16 cellular contexts compared by ENCODE assay signal in the genomic region with DNA sequence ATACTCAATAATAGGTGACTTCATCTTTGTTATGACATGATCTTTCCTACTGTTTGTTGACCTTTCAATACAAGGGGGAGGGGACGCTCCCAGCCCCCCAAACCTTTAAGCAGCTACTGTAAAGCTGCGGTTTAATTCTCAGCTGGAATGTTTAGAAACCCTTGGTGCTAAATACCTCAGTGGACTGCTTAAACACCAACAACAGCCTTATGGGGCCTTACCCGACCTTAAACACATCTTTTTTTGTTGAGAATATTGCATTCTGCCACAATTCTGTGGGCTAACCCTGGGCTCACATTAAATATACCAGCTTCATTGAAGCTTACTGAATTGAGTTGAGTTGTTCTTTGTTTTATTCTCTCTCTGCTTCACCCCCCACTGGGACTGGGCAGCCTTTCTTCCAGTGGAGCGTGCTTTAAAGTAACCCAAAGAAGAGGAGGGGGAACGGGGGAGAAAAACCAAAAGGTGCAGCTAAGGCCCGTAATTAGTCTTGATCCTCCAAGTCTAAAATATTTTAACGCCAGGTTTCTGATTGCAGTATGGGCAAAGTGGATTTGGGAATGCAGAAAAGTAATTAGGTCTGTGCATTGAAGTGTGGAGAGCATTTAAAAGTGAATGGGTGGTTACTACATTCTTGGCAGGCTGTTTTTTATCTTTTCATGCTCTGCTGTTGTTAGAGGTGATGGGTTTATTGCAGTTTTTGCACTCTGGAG.
A peak's percentile ranks its signal among the peaks of the same experiment; 100 is the strongest.
DNase-seq lines count a peak whose midpoint lies in the region; ATAC-seq and TF ChIP-seq lines count a peak whose summit lies in the region.
"Had no signal": no experiment of that assay in that cellular context is flagged by ENCODE, and none has a peak within 500 bp of the region (broad histone marks: within the 10 kb centered on the region; RNA-seq: fewer than 3 reads in every experiment).

No MANE protein-coding gene starts in this region.

- H3K4me3 ChIP-seq in HUES64 (ENCODE audit: low read length) (peak overlapping the region; percentile 13; the same call in 1 of the 2 replicates), astrocyte of the spinal cord (ENCODE audit: low read depth, low read length) (no peak overlapping the region)
- H3K4me3 ChIP-seq: hepatocyte, PC-9 had no signal

- POLR2A ChIA-PET in activated CD8-positive, alpha-beta T cell treated with anti-CD3 and anti-CD28 coated beads for 36 hours (lab: Charles Lee) = no interaction called here

- peaks cover 49% of the 10 kb centered on the region for H3K4me1 ChIP-seq in HUES64 (ENCODE audit: insufficient read depth, low read length)

- in situ Hi-C loops in astrocyte of the spinal cord (cut with HindIII; ENCODE audit: low sequenced_read_pairs) = no loop called here

- H3K27ac ChIP-seq in HUES64 (ENCODE audit: low read depth, low read length) = peak overlapping the region; percentile 40
- H3K27ac ChIP-seq: epithelial cell of prostate, hepatocyte, PC-9 had no signal

- H3K9me3 ChIP-seq in HUES64 (ENCODE audit: insufficient read depth, low read depth, low read length) = no peaks in the 10 kb centered on the region

- H3K9ac ChIP-seq in HUES64 (ENCODE audit: low read depth, low read length) = no peak overlapping the region

- TF ChIP-seq CTCF in astrocyte of the spinal cord (IDR thresholded peaks at IDR 0.05; ENCODE audit: low read depth, low read length) = no peak
- TF ChIP-seq CTCF in activated CD8-positive, alpha-beta T cell treated with anti-CD3 and anti-CD28 coated beads for 36 hours (IDR thresholded peaks at IDR 0.05) = no peak

- H3K36me3 ChIP-seq in HUES64 (ENCODE audit: insufficient read depth, low read length) = no peaks in the 10 kb centered on the region

- H3K27ac Mint-ChIP-seq in stimulated activated memory B cell treated with anti-CD40 and anti-IgM and Interleukin-4, amounts not matched to agents 10 μg/mL and 1 μg/mL and 100 μg/mL, for 72 hours = no peak overlapping the region
- no peak overlapping the region for H3K27ac Mint-ChIP-seq in activated CD8-positive, alpha-beta T cell treated with anti-CD3 and anti-CD28 coated beads for 36 hours
- H3K27ac Mint-ChIP-seq: B cell; T-helper 2 cell treated with Interferon-gamma antibody and Interleukin-4, amounts not matched to agents 5 μg/mL and 100 μg/mL, for 36 hours had no signal

- no peak for ATAC-seq in stimulated activated memory B cell treated with anti-CD40 and anti-IgM and Interleukin-4, amounts not matched to agents 10 μg/mL and 1 μg/mL and 100 μg/mL, for 72 hours
- no peak for ATAC-seq in HG03139 (IDR thresholded peaks at IDR 0.05; ENCODE audit: unreplicated experiment)
- ATAC-seq in activated CD8-positive, alpha-beta T cell treated with anti-CD3 and anti-CD28 coated beads for 36 hours = no peak

- intact Hi-C loops in activated CD8-positive, alpha-beta T cell treated with anti-CD3 and anti-CD28 coated beads for 36 hours (cut with micrococcal nuclease) = no loop called here

- no peaks in the 10 kb centered on the region for H3K36me3 Mint-ChIP-seq in stimulated activated memory B cell treated with anti-CD40 and anti-IgM and Interleukin-4, amounts not matched to agents 10 μg/mL and 1 μg/mL and 100 μg/mL, for 72 hours
- H3K36me3 Mint-ChIP-seq in activated CD8-positive, alpha-beta T cell treated with anti-CD3 and anti-CD28 coated beads for 36 hours (ENCODE audit: low read depth) = no peaks in the 10 kb centered on the region

- no peaks in the 10 kb centered on the region for H3K9me3 Mint-ChIP-seq in stimulated activated memory B cell treated with anti-CD40 and anti-IgM and Interleukin-4, amounts not matched to agents 10 μg/mL and 1 μg/mL and 100 μg/mL, for 72 hours
- H3K9me3 Mint-ChIP-seq in activated CD8-positive, alpha-beta T cell treated with anti-CD3 and anti-CD28 coated beads for 36 hours = no peaks in the 10 kb centered on the region
- H3K9me3 Mint-ChIP-seq: T-helper 2 cell treated with Interferon-gamma antibody and Interleukin-4, amounts not matched to agents 5 μg/mL and 100 μg/mL, for 36 hours had no signal

- H3K27me3 Mint-ChIP-seq in stimulated activated memory B cell treated with anti-CD40 and anti-IgM and Interleukin-4, amounts not matched to agents 10 μg/mL and 1 μg/mL and 100 μg/mL, for 72 hours = no peaks in the 10 kb centered on the region
- peaks cover 3% of the 10 kb centered on the region for H3K27me3 Mint-ChIP-seq in activated CD8-positive, alpha-beta T cell treated with anti-CD3 and anti-CD28 coated beads for 36 hours
- H3K27me3 Mint-ChIP-seq: B cell had no signal

- CTCF ChIA-PET in activated CD8-positive, alpha-beta T cell treated with anti-CD3 and anti-CD28 coated beads for 36 hours (lab: Charles Lee) = interaction anchor here (0.6 kb wide), 1 partner anchor 602 kb away, joined by 3 read pairs; no protein-coding TSS in a partner anchor

- DNase-seq in D341Med (ENCODE audit: low spot score) = peak; percentile 27
- DNase-seq in astrocyte of the spinal cord (ENCODE audit: low read depth, low spot score) = peak; percentile 81
- peak; percentile 63 for DNase-seq in medulla oblongata (ENCODE audit: extremely low spot score)
- no peak for DNase-seq in NAMALWA (ENCODE audit: low spot score)
- no peak for DNase-seq in activated CD8-positive, alpha-beta T cell treated with anti-CD3 and anti-CD28 coated beads for 36 hours
- DNase-seq: activated CD4-positive, alpha-beta T cell treated with anti-CD3 and anti-CD28 coated beads, Interleukin-2, amount 50 U/mL, for 48 hours; activated gamma-delta T cell; NCI-H1930; PC-9 had no signal

- H3K4me1 Mint-ChIP-seq in stimulated activated memory B cell treated with anti-CD40 and anti-IgM and Interleukin-4, amounts not matched to agents 10 μg/mL and 1 μg/mL and 100 μg/mL, for 72 hours = no peaks in the 10 kb centered on the region
- no peaks in the 10 kb centered on the region for H3K4me1 Mint-ChIP-seq in activated CD8-positive, alpha-beta T cell treated with anti-CD3 and anti-CD28 coated beads for 36 hours (ENCODE audit: low read depth)
- H3K4me1 Mint-ChIP-seq: B cell had no signal

- WGBS in HUES64 = 11% methylated on average over 7 of the region's 7 CpGs

- no peak overlapping the region for H3K4me3 Mint-ChIP-seq in stimulated activated memory B cell treated with anti-CD40 and anti-IgM and Interleukin-4, amounts not matched to agents 10 μg/mL and 1 μg/mL and 100 μg/mL, for 72 hours
- no peak overlapping the region for H3K4me3 Mint-ChIP-seq in activated CD8-positive, alpha-beta T cell treated with anti-CD3 and anti-CD28 coated beads for 36 hours
- H3K4me3 Mint-ChIP-seq: B cell; T-helper 2 cell treated with Interferon-gamma antibody and Interleukin-4, amounts not matched to agents 5 μg/mL and 100 μg/mL, for 36 hours had no signal

- no peaks in the 10 kb centered on the region for H3K27me3 ChIP-seq in HUES64 (ENCODE audit: insufficient read depth, low read length)

Comparison
In these comparisons a context has a peak if more than half of its experiments do, and no peak if none do; other contexts are left out.
1. DNase-seq: peak in D341Med (single experiment), astrocyte of the spinal cord (single experiment) and medulla oblongata (single experiment); none in NAMALWA (single experiment) and activated CD8-positive, alpha-beta T cell treated with anti-CD3 and anti-CD28 coated beads for 36 hours (single experiment).